Comparison of ENCODE assay signal across 8 cellular contexts in the genomic region with DNA sequence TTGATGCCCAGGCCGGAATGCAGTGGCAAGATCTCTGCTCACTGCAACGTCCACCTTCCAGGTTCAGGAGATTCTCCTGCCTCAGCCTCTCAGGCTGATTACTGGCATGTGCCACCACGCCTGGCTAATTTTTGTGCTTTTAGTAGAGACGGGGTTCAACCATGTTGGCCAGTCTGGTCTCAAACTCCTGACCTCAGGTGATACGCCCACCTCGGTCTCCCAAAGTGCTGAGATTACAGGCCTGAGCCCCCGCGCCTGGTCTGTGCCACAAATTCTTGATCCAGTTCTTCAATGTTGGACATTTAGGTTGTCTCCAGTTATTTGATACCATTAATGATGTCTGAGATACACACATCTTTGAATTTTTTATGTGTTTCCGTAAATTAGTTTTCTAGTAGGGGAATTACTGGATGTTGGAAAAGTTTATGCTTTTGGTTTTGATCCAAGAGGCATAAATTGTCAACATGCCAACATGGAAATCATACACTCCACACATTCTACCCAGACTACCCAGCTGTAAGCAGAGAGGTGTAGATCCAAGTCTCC. TPM values are rescaled to one million over a fixed set of nuclear protein-coding genes. Genes with fewer than 3 reads are reported as not detected.
DNase-seq lines count a peak whose midpoint lies in the region; FAIRE-seq and TF ChIP-seq lines count a peak whose summit lies in the region.

No MANE protein-coding gene starts in this region.

- H3K9me3 ChIP-seq in esophagus (ENCODE audit: control insufficient read depth in 2 of 2, insufficient read depth in 1 of 2, low read depth in 1 of 2, low read length in 1 of 2) (no peaks in the 10 kb centered on the region), ovary (no peaks in the 10 kb centered on the region)

- DNase-seq in D721Med (ENCODE audit: insufficient read length, low spot score) (no peak), RWPE1 (ENCODE audit: low spot score) (no peak), ovary (peak in 2 of 5 donors; percentile 47 to 49), NCI-H226 (no peak), NCI-H2081 treated with DMSO at 0.1 percent for 48 hours (lab: John Stamatoyannopoulos, UW) (no peak), NCI-H146 treated with DMSO at 0.1 percent for 48 hours (lab: John Stamatoyannopoulos, UW; ENCODE audit: unreplicated experiment) (no peak)
- no peak for DNase-seq in stimulated activated CD4-positive, alpha-beta T cell treated with anti-CD3 and anti-CD28 coated beads, Interleukin-12 subunit alpha, Interleukin-12 subunit beta, amount 100 ng/mL, for 4 hours

- H3K36me3 ChIP-seq in esophagus (ENCODE audit: control insufficient read depth in 2 of 2, insufficient read depth in 2 of 2, low read length in 1 of 2) (no peaks in the 10 kb centered on the region), ovary (no peaks in the 10 kb centered on the region)

- peak overlapping the region; percentile 17 to 42 for H3K4me3 ChIP-seq in esophagus (ENCODE audit: low read depth in 1 of 2, low read length in 2 of 2)
- peak overlapping the region; percentile 98 for H3K4me3 ChIP-seq in ovary

- POLR2A ChIA-PET in RWPE1 (lab: Yijun Ruan, JAX; ENCODE audit: low non-redundant PET) = no interaction called here

- TF ChIP-seq CTCF in D721Med (IDR thresholded peaks at IDR 0.05; ENCODE audit: insufficient read depth, missing control alignments) (no peak), RWPE1 (conservative IDR thresholded peaks at IDR 0.05; ENCODE audit: low read depth) (peak; percentile 21; the same call in 1 of the 2 replicates), ovary (IDR thresholded peaks at IDR 0.05) (peak in 2 of 3 donors; percentile 57 to 66)

- H3K27me3 ChIP-seq in esophagus (ENCODE audit: control insufficient read depth in 1 of 2, insufficient read depth in 2 of 2, low read length in 2 of 2) (no peaks in the 10 kb centered on the region), ovary (no peaks in the 10 kb centered on the region)

- 84% methylated on average over 9 of the region's 9 CpGs for WGBS in esophagus, 2 donors
- 81 to 84% (median 81%) methylated on average over 9 of the region's 9 CpGs for WGBS in ovary, 3 donors

- peaks cover 0 to 3% of the 10 kb centered on the region in 2 donors for H3K4me1 ChIP-seq in esophagus (ENCODE audit: control insufficient read depth in 2 of 2, insufficient read depth in 2 of 2, low read length in 1 of 2)
- peaks cover 14% of the 10 kb centered on the region for H3K4me1 ChIP-seq in ovary (ENCODE audit: insufficient read depth)

- FAIRE-seq in D721Med (lab: Jason Lieb, UNC) = peak; percentile 77

- CTCF ChIA-PET in RWPE1 (lab: Yijun Ruan, JAX) = interaction anchor here (0.7 to 0.8 kb wide), 2 partner anchors 22 to 47 kb away, joined by 4 to 5 read pairs; no protein-coding TSS in a partner anchor

- intact Hi-C loops in ovary (cut with DNase I) = loop anchor here in 1 of 4 donors (10.0 kb wide), 1 partner anchor 49 kb away; a partner anchor contains a TSS

- H3K27ac ChIP-seq in RWPE1 = peak overlapping the region; percentile 94
- H3K27ac ChIP-seq in esophagus (ENCODE audit: low read depth in 2 of 2, low read length in 1 of 2) = peak overlapping the region; percentile 74 to 93
- H3K27ac ChIP-seq in ovary = peak overlapping the region in 1 of 2 donors; percentile 72

- no peak for TF ChIP-seq EP300 in ovary (IDR thresholded peaks at IDR 0.05)

- no peak for TF ChIP-seq POLR2A in ovary (IDR thresholded peaks at IDR 0.05)

RNA-seq across cellular contexts. Expression of a gene that starts 0.5 kb away (rescaled TPM):
- polyA plus RNA-seq in esophagus = 10 to 100 TPM in 1 of 2 donors, 1 to 10 TPM in 1; 9.2 to 25.0 TPM
- total RNA-seq in ovary = 10 to 100 TPM; 23.9 to 37.3 (median 29.4) TPM
- 10 to 100 TPM; 17.1 to 18.6 TPM for polyA plus RNA-seq in ovary

RNA-seq across cellular contexts. Expression of a gene that starts 46.0 kb away (rescaled TPM):
- polyA plus RNA-seq in esophagus (1 to 10 TPM; 2.2 to 3.1 TPM), ovary (10 to 100 TPM; 11.5 to 23.2 TPM)
- 10 to 100 TPM; 10.7 to 33.4 (median 22.8) TPM for total RNA-seq in ovary
